In the genomic region with DNA sequence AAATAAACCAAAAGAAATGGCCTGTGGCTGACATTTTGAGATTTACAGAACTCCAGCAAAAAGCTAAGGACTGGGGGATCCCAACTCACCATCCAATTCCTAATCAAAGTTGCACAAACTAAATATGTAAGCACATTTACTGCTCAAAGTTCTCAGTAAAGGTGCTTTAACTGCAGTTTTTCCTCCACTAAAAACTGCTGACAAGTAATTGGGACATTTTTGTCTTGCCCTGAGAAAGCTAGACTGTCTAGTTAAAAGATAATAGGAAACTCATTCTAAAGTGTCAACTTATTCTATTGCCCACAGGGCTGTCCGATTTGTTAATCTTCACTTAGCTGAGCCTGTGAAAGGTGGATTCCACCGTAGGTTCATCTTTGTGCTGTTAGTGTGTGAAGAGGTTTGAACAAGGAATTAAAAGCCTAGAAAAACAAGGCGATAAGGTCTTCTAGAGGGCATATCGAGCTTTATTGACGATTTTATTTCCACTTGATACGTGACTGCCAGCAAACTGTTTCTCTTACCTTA, we compare ENCODE assay signal across 9 cellular contexts. TPM values are rescaled to one million over a fixed set of nuclear protein-coding genes. Genes with fewer than 3 reads are reported as not detected.
A peak's percentile ranks its signal among the peaks of the same experiment; 100 is the strongest.
DNase-seq lines count a peak whose midpoint lies in the region; ATAC-seq and TF ChIP-seq lines count a peak whose summit lies in the region.
"Had no signal": no experiment of that assay in that cellular context is flagged by ENCODE, and none has a peak within 500 bp of the region (broad histone marks: within the 10 kb centered on the region; RNA-seq: fewer than 3 reads in every experiment).

No MANE protein-coding gene starts in this region.

- 53 to 55% methylated on average over 6 of the region's 6 CpGs for WGBS in lower leg skin, 2 donors

- H3K27me3 Mint-ChIP-seq in activated T-cell treated with anti-CD3 and anti-CD28 coated beads, Interleukin-2, amount 50 U/mL, for 24 hours = peaks cover 13% of the 10 kb centered on the region

- peak overlapping the region; percentile 65 to 70 for H3K4me3 ChIP-seq in ascending aorta
- peak overlapping the region; percentile 27 for H3K4me3 ChIP-seq in lower leg skin (ENCODE audit: low read depth, poor library complexity, severe bottlenecking)
- H3K4me3 ChIP-seq in thoracic aorta = peak overlapping the region; percentile 68

- TF ChIP-seq CTCF in ascending aorta (IDR thresholded peaks at IDR 0.05) (no peak), lower leg skin (IDR thresholded peaks at IDR 0.05) (no peak), thoracic aorta (IDR thresholded peaks at IDR 0.05) (no peak), omental fat pad (IDR thresholded peaks at IDR 0.05) (no peak)

- H3K27me3 ChIP-seq in ascending aorta = no peaks in the 10 kb centered on the region
- H3K27me3 ChIP-seq in thoracic aorta (replicated peaks; ENCODE audit: insufficient read depth) = no peaks in the 10 kb centered on the region

- no peak overlapping the region for H3K27ac Mint-ChIP-seq in activated T-cell treated with anti-CD3 and anti-CD28 coated beads, Interleukin-2, amount 50 U/mL, for 24 hours

- H3K4me3 Mint-ChIP-seq in activated T-cell treated with anti-CD3 and anti-CD28 coated beads, Interleukin-2, amount 50 U/mL, for 24 hours = peak overlapping the region; percentile 79

- no peaks in the 10 kb centered on the region for H3K9me3 Mint-ChIP-seq in activated T-cell treated with anti-CD3 and anti-CD28 coated beads, Interleukin-2, amount 50 U/mL, for 24 hours

- ATAC-seq in thoracic aorta (ENCODE audit: insufficient number of reproducible peaks, low FRiP score, low read depth) (no peak), omental fat pad (ENCODE audit: low FRiP score) (no peak)

- H3K4me1 ChIP-seq in ascending aorta (peaks cover 0 to 4% of the 10 kb centered on the region in 2 donors), thoracic aorta (ENCODE audit: control insufficient read depth in 1 of 2, low read depth in 2 of 2) (no peaks in the 10 kb centered on the region)

- DNase-seq in activated T-cell treated with anti-CD3 and anti-CD28 coated beads, Interleukin-2, amount 50 U/mL, for 24 hours = no peak
- no peak for DNase-seq in activated T-cell treated with anti-CD3 and anti-CD28 coated beads, Interleukin-2, amount 50 U/mL, for 48 hours
- DNase-seq in ascending aorta (ENCODE audit: low spot score in 2 of 2) (no peak), lower leg skin (ENCODE audit: low spot score in 2 of 2) (no peak), thoracic aorta (ENCODE audit: low spot score) (no peak), islet precursor cell (no peak), mesenteric fat pad (ENCODE audit: low spot score) (no peak), omental fat pad (ENCODE audit: low spot score) (no peak)

- no peak for TF ChIP-seq POLR2A in lower leg skin (IDR thresholded peaks at IDR 0.05)

- peaks cover 12% of the 10 kb centered on the region for H3K4me1 Mint-ChIP-seq in activated T-cell treated with anti-CD3 and anti-CD28 coated beads, Interleukin-2, amount 50 U/mL, for 24 hours (ENCODE audit: low read depth)

- no peaks in the 10 kb centered on the region for H3K36me3 ChIP-seq in ascending aorta
- H3K36me3 ChIP-seq in thoracic aorta = no peaks in the 10 kb centered on the region

- H3K9me3 ChIP-seq in ascending aorta (no peaks in the 10 kb centered on the region), thoracic aorta (no peaks in the 10 kb centered on the region)

- intact Hi-C loops in ascending aorta (cut with DNase I) = no loop called here
- intact Hi-C loops in lower leg skin (cut with DNase I; ENCODE audit: low total_unique reads) = no loop called here

- H3K27ac ChIP-seq in ascending aorta (peak overlapping the region; percentile 11 to 65), thoracic aorta (peak overlapping the region in 1 of 2 donors; percentile 54)

- H3K36me3 Mint-ChIP-seq in activated T-cell treated with anti-CD3 and anti-CD28 coated beads, Interleukin-2, amount 50 U/mL, for 24 hours (ENCODE audit: low read depth) = no peaks in the 10 kb centered on the region

RNA-seq across cellular contexts. Expression of gene DOCK8, which starts 1.0 kb away (rescaled TPM):
- 8.9 TPM for total RNA-seq in ascending aorta
- total RNA-seq in lower leg skin = 10 to 100 TPM in 2 of 4 donors, 1 to 10 TPM in 2; 5.1 to 15.1 (median 8.4) TPM
- total RNA-seq in thoracic aorta = 10 to 100 TPM; 18.7 to 19.3 TPM
- total RNA-seq in mesenteric fat pad = 31.0 TPM
- 10 to 100 TPM; 18.1 to 33.3 (median 28.6) TPM for total RNA-seq in omental fat pad
- total RNA-seq: HT1080 had no signal

RNA-seq across cellular contexts. Expression of gene ZNG1A, which starts 36.8 kb away (rescaled TPM):
- total RNA-seq in ascending aorta (4.7 TPM), lower leg skin (10 to 100 TPM; 26.8 to 37.2 (median 31.8) TPM), thoracic aorta (10 to 100 TPM; 27.2 to 27.3 TPM), mesenteric fat pad (30.9 TPM), omental fat pad (10 to 100 TPM; 21.9 to 34.5 (median 25.4) TPM)
